18 cellular contexts compared by ENCODE assay signal in genomic region chr10:131433566-131433965, GRCh38.
A peak's percentile ranks its signal among the peaks of the same experiment; 100 is the strongest.
DNase-seq lines count a peak whose midpoint lies in the region; ATAC-seq, FAIRE-seq and TF ChIP-seq lines count a peak whose summit lies in the region.
"Had no signal": no experiment of that assay in that cellular context is flagged by ENCODE, and none has a peak within 500 bp of the region (broad histone marks: within the 10 kb centered on the region; RNA-seq: fewer than 3 reads in every experiment).

No MANE protein-coding gene starts in this region.

- no peaks in the 10 kb centered on the region for H3K36me3 ChIP-seq in H1 (ENCODE audit: control insufficient read depth in 2 of 4, insufficient read depth in 4 of 4, low read length in 3 of 4)
- no peaks in the 10 kb centered on the region for H3K36me3 ChIP-seq in neural progenitor cell
- H3K36me3 ChIP-seq: BLaER1 treated with 17β-estradiol and CSF1 and Interleukin-3, amounts not matched to agents 10 nM and 100 nM; HAP-1 had no signal

- H3K4me2 ChIP-seq in H1 (ENCODE audit: insufficient read depth in 1 of 2, low read depth in 2 of 2, low read length in 2 of 2) (no peak overlapping the region), neural progenitor cell (no peak overlapping the region)
- H3K4me2 ChIP-seq: BLaER1 treated with 17β-estradiol and CSF1 and Interleukin-3, amounts not matched to agents 10 nM and 100 nM had no signal

- no peak overlapping the region for H3K23ac ChIP-seq in H1 (ENCODE audit: insufficient read length)

- ATAC-seq in HG03457 (IDR thresholded peaks at IDR 0.05; ENCODE audit: unreplicated experiment) (no peak), GM19351 (IDR thresholded peaks at IDR 0.05; ENCODE audit: unreplicated experiment) (no peak), HG02852 (IDR thresholded peaks at IDR 0.05; ENCODE audit: unreplicated experiment) (no peak)
- ATAC-seq: CD8-positive, alpha-beta T cell; GM12878 had no signal

- peaks cover 0 to 2% (median 0%) of the 10 kb centered on the region in 4 experiments; a peak in 1 of 7 replicates for H3K4me1 ChIP-seq in H1 (replicated peaks in 1 of 4; ENCODE audit: control insufficient read depth in 3 of 4, insufficient read depth in 4 of 4, low read length in 3 of 4)
- peaks cover 10% of the 10 kb centered on the region for H3K4me1 ChIP-seq in neural progenitor cell
- H3K4me1 ChIP-seq: HAP-1 had no signal

- TF ChIP-seq EP300 in H1 (IDR thresholded peaks at IDR 0.05; ENCODE audit: borderline replicate concordance in 1 of 2, low read depth in 2 of 2, low read length in 2 of 2) = no peak

- H3K4me3 ChIP-seq in H1 (ENCODE audit: extremely low read depth in 1 of 4, insufficient read depth in 2 of 4, low read depth in 3 of 4, low read length in 4 of 4) (no peak overlapping the region), neural progenitor cell (no peak overlapping the region)
- H3K4me3 ChIP-seq: BLaER1 treated with 17β-estradiol and CSF1 and Interleukin-3, amounts not matched to agents 10 nM and 100 nM; GM12878; HAP-1 had no signal

- H2AK5ac ChIP-seq in H1 (ENCODE audit: low read depth, low read length) = no peak overlapping the region

- no peak overlapping the region for H2BK15ac ChIP-seq in H1 (ENCODE audit: low read length)

- no peak for TF ChIP-seq CTCF in H1 (IDR thresholded peaks at IDR 0.05; ENCODE audit: control extremely low read depth in 1 of 3, insufficient read depth in 1 of 3, low read depth in 1 of 3, low read length in 3 of 3)
- TF ChIP-seq CTCF in neural progenitor cell (IDR thresholded peaks at IDR 0.05) = no peak

- TF ChIP-seq POLR2A in H1 (IDR thresholded peaks at IDR 0.05; ENCODE audit: control extremely low read depth in 1 of 2, low read depth in 2 of 2, low read length in 2 of 2) = no peak

- no peak overlapping the region for H2BK5ac ChIP-seq in H1 (ENCODE audit: low read depth, low read length)

- no peak overlapping the region for H2BK20ac ChIP-seq in H1 (ENCODE audit: low read length)

- POLR2A ChIA-PET in H1 (lab: Charles Lee; ENCODE audit: partially characterized antibody) = no interaction called here

- H3K27me3 Mint-ChIP-seq in neural progenitor cell (ENCODE audit: insufficient read depth, low read depth) = peaks cover 3% of the 10 kb centered on the region

- no peak overlapping the region for H3K4me3 Mint-ChIP-seq in neural progenitor cell
- H3K4me3 Mint-ChIP-seq: B cell; CD8-positive, alpha-beta T cell had no signal

- H3K9ac ChIP-seq in H1 (replicated peaks in 1 of 4; ENCODE audit: extremely low read depth in 1 of 4, low read depth in 3 of 4, low read length in 3 of 4) = no peak overlapping the region
- H3K9ac ChIP-seq in neural progenitor cell = no peak overlapping the region
- H3K9ac ChIP-seq: BLaER1 treated with 17β-estradiol and CSF1 and Interleukin-3, amounts not matched to agents 10 nM and 100 nM had no signal

- 87% methylated on average over 8 of the region's 8 CpGs; no CpG with 5 or more reads in 1 of the 2 experiments for WGBS in H1 (ENCODE audit: extremely low coverage in 1 of 2, insufficient coverage in 1 of 2, insufficient read length in 1 of 2, insufficient replicate concordance in 2 of 2, low coverage in 1 of 2, low lambda C conversion rate in 2 of 2, missing lambda C conversion rate in 1 of 2), 2 experiments

- TF ChIP-seq RAD21 in H1 (IDR thresholded peaks at IDR 0.05 in 1 of 2, conservative IDR thresholded peaks at IDR 0.05 in 1 of 2; ENCODE audit: low read depth in 2 of 2, low read length in 2 of 2) = no peak

- H3K27ac Mint-ChIP-seq in neural progenitor cell = peak overlapping the region; percentile 50
- H3K27ac Mint-ChIP-seq: B cell; CD8-positive, alpha-beta T cell had no signal

- no peak overlapping the region for H4K5ac ChIP-seq in H1 (ENCODE audit: insufficient read length, low read depth, low read length)

- H3K36me3 Mint-ChIP-seq in neural progenitor cell = no peaks in the 10 kb centered on the region
- H3K36me3 Mint-ChIP-seq: CD8-positive, alpha-beta T cell had no signal

- no peak overlapping the region for H4K91ac ChIP-seq in H1 (replicated peaks; ENCODE audit: insufficient read length, low read length)

- H3K9me3 Mint-ChIP-seq in neural progenitor cell = no peaks in the 10 kb centered on the region
- H3K9me3 Mint-ChIP-seq: CD8-positive, alpha-beta T cell had no signal

- H3K18ac ChIP-seq in H1 (ENCODE audit: extremely low read depth, low read length) = no peak overlapping the region

- no peaks in the 10 kb centered on the region for H3K79me2 ChIP-seq in H1 (ENCODE audit: control insufficient read depth in 1 of 2, insufficient read depth in 2 of 2, low read length in 2 of 2)
- no peaks in the 10 kb centered on the region for H3K79me2 ChIP-seq in neural progenitor cell (ENCODE audit: low read depth)

- H3K4ac ChIP-seq in H1 (replicated peaks; ENCODE audit: insufficient read length, low read depth, low read length) = no peak overlapping the region

- H2BK12ac ChIP-seq in H1 (ENCODE audit: low read depth, low read length) = no peak overlapping the region

- H3K9me3 ChIP-seq in H1 (ENCODE audit: insufficient read depth in 2 of 2, low read depth in 1 of 2, low read length in 1 of 2) (no peaks in the 10 kb centered on the region), neural progenitor cell (ENCODE audit: low read depth) (no peaks in the 10 kb centered on the region)
- H3K9me3 ChIP-seq: BLaER1 treated with 17β-estradiol and CSF1 and Interleukin-3, amounts not matched to agents 10 nM and 100 nM; HAP-1 had no signal

- H2AFZ ChIP-seq in H1 (ENCODE audit: low read length) = no peak overlapping the region
- H2AFZ ChIP-seq in neural progenitor cell (replicated peaks) = no peak overlapping the region

- H3K27me3 ChIP-seq in H1 (replicated peaks in 1 of 4; ENCODE audit: control insufficient read depth in 3 of 4, extremely low read depth in 1 of 4, insufficient read depth in 3 of 4, low read length in 3 of 4) (no peaks in the 10 kb centered on the region), neural progenitor cell (no peaks in the 10 kb centered on the region)
- H3K27me3 ChIP-seq: BLaER1 treated with 17β-estradiol and CSF1 and Interleukin-3, amounts not matched to agents 10 nM and 100 nM had no signal

- no peaks in the 10 kb centered on the region for H3F3A ChIP-seq in neural progenitor cell (ENCODE audit: low read depth)

- peaks cover 9% of the 10 kb centered on the region for H3K4me1 Mint-ChIP-seq in neural progenitor cell
- H3K4me1 Mint-ChIP-seq: B cell had no signal

- H3K23me2 ChIP-seq in H1 (ENCODE audit: low read depth, low read length) = no peaks in the 10 kb centered on the region

- H4K20me1 ChIP-seq in H1 (replicated peaks in 1 of 2; ENCODE audit: control insufficient read depth in 1 of 2, insufficient read depth in 2 of 2, low read length in 2 of 2) (no peaks in the 10 kb centered on the region), neural progenitor cell (ENCODE audit: low read depth) (no peaks in the 10 kb centered on the region)

- no peak overlapping the region for H3K14ac ChIP-seq in H1 (ENCODE audit: insufficient read length)

- peak; percentile 29 for DNase-seq in NCI-H748 (lab: John Stamatoyannopoulos, UW; ENCODE audit: unreplicated experiment)
- DNase-seq in NCI-H748 treated with DMSO at 0.1 percent for 48 hours (lab: John Stamatoyannopoulos, UW) = no peak
- DNase-seq in H1 (ENCODE audit: low read depth in 1 of 2, low spot score in 2 of 2) = no peak
- no peak for DNase-seq in neural progenitor cell (ENCODE audit: low spot score)
- DNase-seq: CD8-positive, alpha-beta T cell; COR-L47; DMS 273 treated with DMSO at 0.1 percent for 48 hours; DMS53; DND-41; EL had no signal

- H3K27ac ChIP-seq in H1 (ENCODE audit: low read depth, low read length) = no peak overlapping the region
- no peak overlapping the region for H3K27ac ChIP-seq in neural progenitor cell
- H3K27ac ChIP-seq: BLaER1 treated with 17β-estradiol and CSF1 and Interleukin-3, amounts not matched to agents 10 nM and 100 nM; HL-60 had no signal

- peak overlapping the region; percentile 11; the same call in 1 of the 2 replicates for H4K8ac ChIP-seq in H1 (ENCODE audit: extremely low read depth, insufficient read depth, low read length)

- H3K79me1 ChIP-seq in H1 (ENCODE audit: low read depth, low read length) = no peaks in the 10 kb centered on the region

- H3K56ac ChIP-seq in H1 (replicated peaks; ENCODE audit: insufficient read length, low read depth, low read length) = no peak overlapping the region

- FAIRE-seq in H1 (lab: Jason Lieb, UNC) = no peak
- FAIRE-seq: GM12878 had no signal

- H2BK120ac ChIP-seq in H1 (replicated peaks; ENCODE audit: low read depth, low read length) = no peak overlapping the region

- CTCF ChIA-PET in H1 (lab: Charles Lee; ENCODE audit: partially characterized antibody) = interaction anchor here (0.6 to 2.6 kb wide), 3 partner anchors 20 to 114 kb away, joined by 3 to 13 read pairs (median 4); no protein-coding TSS in a partner anchor

TF ChIP-seq in H1, 55 proteins besides CTCF, POLR2A, EP300 and RAD21 (continues in another document):
- TF ChIP-seq ASH2L (IDR thresholded peaks at IDR 0.05; ENCODE audit: low read length) (no peak), SAP30 (IDR thresholded peaks at IDR 0.05; ENCODE audit: insufficient read depth, insufficient replicate concordance, low read length) (no peak), CBX5 (IDR thresholded peaks at IDR 0.05; ENCODE audit: low read depth, low read length) (no peak), ZNF274 (IDR thresholded peaks at IDR 0.05; ENCODE audit: borderline replicate concordance, extremely low read depth, low read length) (no peak), BCL11A (IDR thresholded peaks at IDR 0.05; ENCODE audit: low read depth in 2 of 2, low read length in 2 of 2) (no peak), CHD2 (IDR thresholded peaks at IDR 0.05; ENCODE audit: low read length) (no peak), TBP (IDR thresholded peaks at IDR 0.05; ENCODE audit: low read depth, low read length) (no peak), RXRA (IDR thresholded peaks at IDR 0.05; ENCODE audit: insufficient read depth, low read depth, low read length) (no peak), TEAD4 (IDR thresholded peaks at IDR 0.05; ENCODE audit: low read depth, low read length) (no peak), SRF (IDR thresholded peaks at IDR 0.05; ENCODE audit: low read depth, low read length) (no peak), NANOG (IDR thresholded peaks at IDR 0.05; ENCODE audit: insufficient read depth, low read depth, low read length, poor library complexity, severe bottlenecking) (no peak), JUN (IDR thresholded peaks at IDR 0.05; ENCODE audit: low read depth, low read length) (no peak), POLR2AphosphoS5 (IDR thresholded peaks at IDR 0.05; ENCODE audit: low read depth, low read length) (no peak), HDAC6 (IDR thresholded peaks at IDR 0.05; ENCODE audit: low read depth, low read length) (no peak)
- TF ChIP-seq, protein P1, sequence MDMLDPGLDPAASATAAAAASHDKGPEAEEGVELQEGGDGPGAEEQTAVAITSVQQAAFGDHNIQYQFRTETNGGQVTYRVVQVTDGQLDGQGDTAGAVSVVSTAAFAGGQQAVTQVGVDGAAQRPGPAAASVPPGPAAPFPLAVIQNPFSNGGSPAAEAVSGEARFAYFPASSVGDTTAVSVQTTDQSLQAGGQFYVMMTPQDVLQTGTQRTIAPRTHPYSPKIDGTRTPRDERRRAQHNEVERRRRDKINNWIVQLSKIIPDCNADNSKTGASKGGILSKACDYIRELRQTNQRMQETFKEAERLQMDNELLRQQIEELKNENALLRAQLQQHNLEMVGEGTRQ (IDR thresholded peaks at IDR 0.05; ENCODE audit: low read length) = no peak
